Comparison of ENCODE assay signal across 12 cellular contexts in genomic region chr5:138662599-138662998, GRCh38.
DNase-seq lines count a peak whose midpoint lies in the region; ATAC-seq, FAIRE-seq and TF ChIP-seq lines count a peak whose summit lies in the region.
"Had no signal": no experiment of that assay in that cellular context is flagged by ENCODE, and none has a peak within 500 bp of the region (broad histone marks: within the 10 kb centered on the region; RNA-seq: fewer than 3 reads in every experiment).

No MANE protein-coding gene starts in this region.

- peaks cover 42% of the 10 kb centered on the region for H3K4me1 Mint-ChIP-seq in CD14-positive monocyte
- peaks cover 14% of the 10 kb centered on the region for H3K4me1 Mint-ChIP-seq in activated CD4-positive, alpha-beta memory T cell treated with anti-CD3 and anti-CD28 coated beads, Interleukin-2, amount 10 ng/mL, durations not matched to agents 7 days and 5 days

- no peaks in the 10 kb centered on the region for H3K9me1 ChIP-seq in keratinocyte (ENCODE audit: control insufficient read depth, extremely low read depth, insufficient read depth, low read length)

- dilution Hi-C loops in keratinocyte (cut with MboI; ENCODE audit: extremely low pct_ligation_motif_present, low sequenced_read_pairs): no loop called here

- no peak for TF ChIP-seq CTCF in CD14-positive monocyte (IDR thresholded peaks at IDR 0.05)
- TF ChIP-seq CTCF in keratinocyte (optimal IDR thresholded peaks at IDR 0.05 in 1 of 3, IDR thresholded peaks at IDR 0.05 in 1 of 3, conservative IDR thresholded peaks at IDR 0.05 in 1 of 3; ENCODE audit: extremely low read depth in 1 of 3, insufficient read depth in 2 of 3, low read length in 3 of 3): no peak
- no peak for TF ChIP-seq CTCF in tibial nerve (IDR thresholded peaks at IDR 0.05)
- no peak for TF ChIP-seq CTCF in PC-9 (conservative IDR thresholded peaks at IDR 0.05)

- H3K9me2 ChIP-seq in PC-9 (ENCODE audit: insufficient read depth): no peaks in the 10 kb centered on the region

- FAIRE-seq in keratinocyte (lab: Jason Lieb, UNC): peak; percentile 69
- FAIRE-seq: H1 had no signal

- H3K4me1 ChIP-seq in keratinocyte (ENCODE audit: control insufficient read depth, extremely low read depth, insufficient read depth, low read length): peaks cover 32% of the 10 kb centered on the region
- H3K4me1 ChIP-seq in tibial nerve: peaks cover 0 to 18% (median under 1%) of the 10 kb centered on the region in 4 donors
- peaks cover 19% of the 10 kb centered on the region; the same call in 1 of the 2 replicates for H3K4me1 ChIP-seq in PC-9 (replicated peaks; ENCODE audit: insufficient read depth)
- H3K4me1 ChIP-seq: SJCRH30 had no signal

- POLR2A ChIA-PET in activated CD4-positive, alpha-beta memory T cell treated with anti-CD3 and anti-CD28 coated beads, Interleukin-2, amount 10 ng/mL, durations not matched to agents 7 days and 5 days (lab: Charles Lee): interaction anchor here (1.1 kb wide), 1 partner anchor 631 kb away, joined by 3 read pairs; the partner anchor contains the start of gene MATR3
- POLR2A ChIA-PET in PC-9 (lab: Charles Lee; ENCODE audit: unreplicated experiment): no interaction called here

- H3K27ac Mint-ChIP-seq in CD14-positive monocyte: peak overlapping the region in 6 of 7 donors; percentile 37 to 76 (median 68)
- H3K27ac Mint-ChIP-seq in activated CD4-positive, alpha-beta memory T cell treated with anti-CD3 and anti-CD28 coated beads, Interleukin-2, amount 10 ng/mL, durations not matched to agents 7 days and 5 days: no peak overlapping the region

- H4K20me1 ChIP-seq in keratinocyte (ENCODE audit: control insufficient read depth, extremely low read depth, insufficient read depth, low read length) (no peaks in the 10 kb centered on the region), PC-9 (ENCODE audit: insufficient read depth) (no peaks in the 10 kb centered on the region)

- H2AFZ ChIP-seq in keratinocyte (ENCODE audit: control insufficient read depth, low read length) (no peak overlapping the region), PC-9 (no peak overlapping the region)
- H2AFZ ChIP-seq: hepatocyte had no signal

- H3K36me3 Mint-ChIP-seq in CD14-positive monocyte: no peaks in the 10 kb centered on the region
- H3K36me3 Mint-ChIP-seq in activated CD4-positive, alpha-beta memory T cell treated with anti-CD3 and anti-CD28 coated beads, Interleukin-2, amount 10 ng/mL, durations not matched to agents 7 days and 5 days (ENCODE audit: low read depth): no peaks in the 10 kb centered on the region

- no peak overlapping the region for H3K9ac ChIP-seq in keratinocyte (ENCODE audit: control insufficient read depth, extremely low read depth, insufficient read depth, low read length)

- no peak overlapping the region for H3K4me3 ChIP-seq in Jurkat, Clone E6-1 (ENCODE audit: low read length)
- no peak overlapping the region for H3K4me3 ChIP-seq in keratinocyte (ENCODE audit: control insufficient read depth in 2 of 3, extremely low read depth in 1 of 3, insufficient read depth in 2 of 3, low read depth in 1 of 3, low read length in 3 of 3)
- H3K4me3 ChIP-seq in tibial nerve: no peak overlapping the region
- no peak overlapping the region for H3K4me3 ChIP-seq in PC-9
- H3K4me3 ChIP-seq: hepatocyte, SJCRH30 had no signal

- H3F3A ChIP-seq in PC-9 (ENCODE audit: insufficient read depth, low read depth): no peaks in the 10 kb centered on the region

- H3K36me3 ChIP-seq in keratinocyte (ENCODE audit: control insufficient read depth in 2 of 2, extremely low read depth in 1 of 2, insufficient read depth in 2 of 2, low read length in 2 of 2) (no peaks in the 10 kb centered on the region), tibial nerve (no peaks in the 10 kb centered on the region), PC-9 (ENCODE audit: low read depth) (no peaks in the 10 kb centered on the region)
- H3K36me3 ChIP-seq: SJCRH30 had no signal

- no peak for TF ChIP-seq EP300 in tibial nerve (IDR thresholded peaks at IDR 0.05)

- H3K79me2 ChIP-seq in keratinocyte (ENCODE audit: control insufficient read depth, insufficient read depth, low read length) (no peaks in the 10 kb centered on the region), PC-9 (ENCODE audit: low read depth) (no peaks in the 10 kb centered on the region)
- H3K79me2 ChIP-seq: hepatocyte had no signal

- 83 to 84% methylated on average over 6 of the region's 6 CpGs for WGBS in tibial nerve, 2 donors

- H3K27ac ChIP-seq in keratinocyte (ENCODE audit: control insufficient read depth, insufficient read depth, low read length): no peak overlapping the region
- H3K27ac ChIP-seq in tibial nerve: no peak overlapping the region
- no peak overlapping the region for H3K27ac ChIP-seq in PC-9
- H3K27ac ChIP-seq: hepatocyte, SJCRH30 had no signal

- H3K4me2 ChIP-seq in keratinocyte (ENCODE audit: control insufficient read depth, extremely low read depth, insufficient read depth, low read depth, low read length) (peak overlapping the region; percentile 33), PC-9 (no peak overlapping the region)
- H3K4me2 ChIP-seq: hepatocyte had no signal

- no TSS peak for BruUV-seq in PC-9 (replicated peaks; lab: Mats Ljungman, UMichigan)

- peaks cover 2 to 10% (median 5%) of the 10 kb centered on the region in 7 donors for H3K9me3 Mint-ChIP-seq in CD14-positive monocyte
- no peaks in the 10 kb centered on the region for H3K9me3 Mint-ChIP-seq in activated CD4-positive, alpha-beta memory T cell treated with anti-CD3 and anti-CD28 coated beads, Interleukin-2, amount 10 ng/mL, durations not matched to agents 7 days and 5 days

- DNase-seq in CD14-positive monocyte (ENCODE audit: low spot score) (no peak), keratinocyte (ENCODE audit: low read depth, low spot score) (no peak), tibial nerve (ENCODE audit: low spot score in 2 of 2) (no peak), hippocampal formation (lab: John Stamatoyannopoulos, UW) (no peak), PC-9 (no peak)
- peak; percentile 26 for DNase-seq in Jurkat, Clone E6-1 (ENCODE audit: low read depth, low spot score)
- DNase-seq in activated CD4-positive, alpha-beta memory T cell treated with anti-CD3 and anti-CD28 coated beads, Interleukin-2, amount 10 ng/mL, durations not matched to agents 7 days and 5 days: peak; percentile 56
- DNase-seq: NCI-H1694 treated with DMSO at 0.1 percent for 48 hours, SJCRH30 had no signal

- H3K4me3 Mint-ChIP-seq in CD14-positive monocyte: no peak overlapping the region
- H3K4me3 Mint-ChIP-seq in activated CD4-positive, alpha-beta memory T cell treated with anti-CD3 and anti-CD28 coated beads, Interleukin-2, amount 10 ng/mL, durations not matched to agents 7 days and 5 days: no peak overlapping the region

- H3K9me3 ChIP-seq in keratinocyte (ENCODE audit: control insufficient read depth, low read depth, low read length): no peaks in the 10 kb centered on the region
- H3K9me3 ChIP-seq in tibial nerve: no peaks in the 10 kb centered on the region
- no peaks in the 10 kb centered on the region for H3K9me3 ChIP-seq in PC-9 (ENCODE audit: insufficient read depth, low read depth)
- H3K9me3 ChIP-seq: SJCRH30 had no signal

- no peak for ATAC-seq in GM18517 (IDR thresholded peaks at IDR 0.05; ENCODE audit: unreplicated experiment)

- intact Hi-C loops in CD14-positive monocyte (cut with micrococcal nuclease) (loop anchor here in 1 of 2 donors (1.0 kb wide), 1 partner anchor 9 kb away; no protein-coding TSS in a partner anchor), PC-9 (cut with micrococcal nuclease; ENCODE audit: unreplicated experiment) (no loop called here)

- TF ChIP-seq POLR2A in tibial nerve (IDR thresholded peaks at IDR 0.05): no peak

- peaks cover 27 to 30% (median 27%) of the 10 kb centered on the region in 3 donors for H3K27me3 Mint-ChIP-seq in CD14-positive monocyte (ENCODE audit: low read depth in 3 of 3)
- H3K27me3 Mint-ChIP-seq in activated CD4-positive, alpha-beta memory T cell treated with anti-CD3 and anti-CD28 coated beads, Interleukin-2, amount 10 ng/mL, durations not matched to agents 7 days and 5 days: peaks cover 86% of the 10 kb centered on the region

- CTCF ChIA-PET in activated CD4-positive, alpha-beta memory T cell treated with anti-CD3 and anti-CD28 coated beads, Interleukin-2, amount 10 ng/mL, durations not matched to agents 7 days and 5 days (lab: Charles Lee): no interaction called here
- CTCF ChIA-PET in PC-9 (lab: Charles Lee): no interaction called here

- H3K27me3 ChIP-seq in keratinocyte (ENCODE audit: control insufficient read depth, extremely low read depth, insufficient read depth, low read length) (no peaks in the 10 kb centered on the region), tibial nerve (no peaks in the 10 kb centered on the region), PC-9 (ENCODE audit: insufficient read depth, low read depth) (no peaks in the 10 kb centered on the region)
- H3K27me3 ChIP-seq: hepatocyte, SJCRH30 had no signal

Comparison
In these comparisons a context has a peak if more than half of its experiments do, and no peak if none do; other contexts are left out.
1. DNase-seq: peak in Jurkat, Clone E6-1 (single experiment) and activated CD4-positive, alpha-beta memory T cell treated with anti-CD3 and anti-CD28 coated beads, Interleukin-2, amount 10 ng/mL, durations not matched to agents 7 days and 5 days (single experiment); none in CD14-positive monocyte (single experiment), keratinocyte (single experiment), tibial nerve (0 of 2), hippocampal formation (0 of 2) and PC-9 (0 of 2).